In the genomic region with DNA sequence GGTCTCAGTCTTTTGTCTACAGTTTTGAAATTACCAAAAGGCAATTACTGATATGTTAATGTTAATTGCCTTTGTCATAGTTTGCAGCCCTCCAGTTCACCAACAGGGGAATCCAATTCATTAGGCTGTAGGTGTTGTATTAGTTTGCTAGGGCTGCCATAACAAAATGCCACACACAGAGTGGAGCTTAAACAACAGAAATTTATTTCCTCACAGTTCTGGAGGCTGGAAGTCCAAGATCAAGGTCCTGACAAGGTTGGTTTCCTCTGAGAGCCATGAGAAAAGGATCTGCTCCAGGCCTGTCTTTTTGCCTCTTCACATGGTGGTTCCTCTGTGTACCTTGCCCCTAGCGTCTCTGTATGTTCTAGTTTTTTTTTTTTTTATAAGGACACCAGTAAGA, we compare ENCODE assay signal across 9 cellular contexts. TPM values are rescaled to one million over a fixed set of nuclear protein-coding genes. Genes with fewer than 3 reads are reported as not detected.
DNase-seq lines count a peak whose midpoint lies in the region; ATAC-seq and TF ChIP-seq lines count a peak whose summit lies in the region.
"Had no signal": no experiment of that assay in that cellular context is flagged by ENCODE, and none has a peak within 500 bp of the region (broad histone marks: within the 10 kb centered on the region; RNA-seq: fewer than 3 reads in every experiment).

No MANE protein-coding gene starts in this region.

- H3K4me3 ChIP-seq in DND-41 (ENCODE audit: low read depth in 1 of 2, low read length in 2 of 2) (peak overlapping the region; percentile 90 to 91; a peak in 3 of 4 replicates), epithelial cell of esophagus (ENCODE audit: low read length) (peak overlapping the region; percentile 95), parathyroid adenoma (ENCODE audit: low read depth, low read length) (peak overlapping the region; percentile 79)

- TF ChIP-seq CTCF in DND-41 (IDR thresholded peaks at IDR 0.05; ENCODE audit: borderline replicate concordance, extremely low read depth, low read length, poor library complexity, severe bottlenecking): no peak
- TF ChIP-seq CTCF in epithelial cell of esophagus (IDR thresholded peaks at IDR 0.05; ENCODE audit: insufficient read depth, low read depth, low read length, missing control alignments): no peak
- no peak for TF ChIP-seq CTCF in parathyroid adenoma (IDR thresholded peaks at IDR 0.05)

- H3K9ac ChIP-seq in DND-41 (ENCODE audit: low read depth, low read length) (peak overlapping the region; percentile 93), parathyroid adenoma (no peak overlapping the region)

- no peak for ATAC-seq in DND-41 (ENCODE audit: insufficient read depth, low read depth)

- no peak overlapping the region for H2AFZ ChIP-seq in DND-41 (ENCODE audit: low read depth, low read length)
- no peak overlapping the region for H2AFZ ChIP-seq in parathyroid adenoma

- peak overlapping the region; percentile 92 for H3K27ac ChIP-seq in DND-41 (ENCODE audit: low read length)
- H3K27ac ChIP-seq in parathyroid adenoma: no peak overlapping the region

- H3K27me3 ChIP-seq in DND-41 (ENCODE audit: insufficient read depth, low read length, poor library complexity) (no peaks in the 10 kb centered on the region), parathyroid adenoma (ENCODE audit: control insufficient read depth, insufficient read depth, low read length) (no peaks in the 10 kb centered on the region)

- H4K20me1 ChIP-seq in DND-41 (ENCODE audit: insufficient read depth, low read length): no peaks in the 10 kb centered on the region; the same call in 1 of the 2 replicates

- H3K4me2 ChIP-seq in DND-41 (ENCODE audit: insufficient read depth, low read length) (peak overlapping the region; percentile 85), parathyroid adenoma (ENCODE audit: low read length) (peak overlapping the region; percentile 88)

- in situ Hi-C loops in KBM-7 (cut with MboI; ENCODE audit: low pct_unique_long_range_greater_than_20kb, low sequenced_read_pairs): no loop called here

- DNase-seq in DND-41 (no peak), RKO (ENCODE audit: low spot score) (peak; percentile 12), epithelial cell of esophagus (ENCODE audit: low read depth) (no peak), putamen (ENCODE audit: low spot score) (no peak), KBM-7 (no peak), mucosa of gallbladder (ENCODE audit: low spot score) (no peak)
- no peak for DNase-seq in stimulated activated CD8-positive, alpha-beta memory T cell treated with anti-CD3 and anti-CD28 coated beads, Interleukin-4, amount 100 ng/mL, for 48 hours
- DNase-seq: activated CD8-positive, alpha-beta memory T cell treated with anti-CD3 and anti-CD28 coated beads, Interleukin-2, amount 50 U/mL, for 4 hours had no signal

- H3K9me3 ChIP-seq in DND-41 (ENCODE audit: insufficient read depth, low read length, severe bottlenecking) (no peaks in the 10 kb centered on the region), parathyroid adenoma (ENCODE audit: control insufficient read depth, low read length) (no peaks in the 10 kb centered on the region)

- peaks cover 55% of the 10 kb centered on the region for H3K36me3 ChIP-seq in DND-41 (ENCODE audit: insufficient read depth, low read length)
- H3K36me3 ChIP-seq in parathyroid adenoma (ENCODE audit: control insufficient read depth, insufficient read depth, low read length): no peaks in the 10 kb centered on the region

- peaks cover 44% of the 10 kb centered on the region for H3K4me1 ChIP-seq in DND-41 (ENCODE audit: insufficient read depth, low read length)
- no peaks in the 10 kb centered on the region for H3K4me1 ChIP-seq in parathyroid adenoma

- H3K79me2 ChIP-seq in DND-41 (ENCODE audit: insufficient read depth, low read length): peaks cover 63% of the 10 kb centered on the region
- H3K79me2 ChIP-seq in parathyroid adenoma: peaks cover 9% of the 10 kb centered on the region

RNA-seq across cellular contexts. Expression of a gene that starts 1.3 kb away (rescaled TPM):
- total RNA-seq in mucosa of gallbladder: 38.1 TPM

RNA-seq across cellular contexts. Expression of a gene that starts 17.6 kb away (rescaled TPM):
- total RNA-seq in mucosa of gallbladder: 17.0 TPM
